Comparison of ENCODE assay signal across 1 cellular context in the genomic region with DNA sequence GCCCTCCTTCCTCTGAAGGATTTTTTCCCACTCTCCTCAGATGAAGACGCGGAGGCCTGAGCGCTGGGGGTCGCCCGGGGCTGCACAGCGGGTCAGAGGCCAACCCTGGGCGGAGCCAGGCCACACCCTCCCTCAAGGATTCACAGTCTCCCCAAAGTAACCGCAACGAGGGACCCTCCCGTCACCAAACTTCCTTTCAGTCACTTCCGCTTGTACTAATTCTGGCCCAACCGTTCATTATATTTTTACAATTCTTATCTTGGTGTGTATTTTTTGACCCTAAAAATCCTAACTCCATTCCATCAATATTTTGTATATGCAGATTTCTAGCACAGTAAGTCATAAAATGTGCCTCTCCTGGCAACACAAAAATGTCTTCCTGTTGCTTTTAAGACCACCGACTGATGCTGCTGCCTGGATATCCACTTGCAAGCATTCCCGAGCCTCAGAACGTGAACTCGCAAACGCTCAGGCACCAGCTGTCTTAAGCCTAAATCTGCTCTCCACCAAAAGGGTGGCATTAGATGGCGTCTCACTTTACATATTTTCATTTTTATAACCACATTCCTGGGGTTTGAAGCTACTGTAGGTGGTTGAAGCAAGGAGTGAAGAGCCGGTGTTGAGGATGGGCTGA.
TF ChIP-seq lines count a peak whose summit lies in the region.

No MANE protein-coding gene starts in this region.

TF ChIP-seq in SK-N-SH, 30 proteins besides CTCF, POLR2A, EP300 and RAD21 (continued from another document):
- TF ChIP-seq, protein P1, sequence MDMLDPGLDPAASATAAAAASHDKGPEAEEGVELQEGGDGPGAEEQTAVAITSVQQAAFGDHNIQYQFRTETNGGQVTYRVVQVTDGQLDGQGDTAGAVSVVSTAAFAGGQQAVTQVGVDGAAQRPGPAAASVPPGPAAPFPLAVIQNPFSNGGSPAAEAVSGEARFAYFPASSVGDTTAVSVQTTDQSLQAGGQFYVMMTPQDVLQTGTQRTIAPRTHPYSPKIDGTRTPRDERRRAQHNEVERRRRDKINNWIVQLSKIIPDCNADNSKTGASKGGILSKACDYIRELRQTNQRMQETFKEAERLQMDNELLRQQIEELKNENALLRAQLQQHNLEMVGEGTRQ (IDR thresholded peaks at IDR 0.05; ENCODE audit: borderline replicate concordance, low read depth, low read length), result no peak
- TF ChIP-seq RFX5 (IDR thresholded peaks at IDR 0.05; ENCODE audit: low read length), result no peak
- no peak for TF ChIP-seq SIN3A (IDR thresholded peaks at IDR 0.05; ENCODE audit: borderline replicate concordance, low read depth, low read length)
- TF ChIP-seq FOSL2 (IDR thresholded peaks at IDR 0.05; ENCODE audit: borderline replicate concordance, low read depth), result no peak
- TF ChIP-seq EZH2phosphoT487 (IDR thresholded peaks at IDR 0.05; ENCODE audit: borderline replicate concordance, low read depth), result no peak
- TF ChIP-seq, protein P2, sequence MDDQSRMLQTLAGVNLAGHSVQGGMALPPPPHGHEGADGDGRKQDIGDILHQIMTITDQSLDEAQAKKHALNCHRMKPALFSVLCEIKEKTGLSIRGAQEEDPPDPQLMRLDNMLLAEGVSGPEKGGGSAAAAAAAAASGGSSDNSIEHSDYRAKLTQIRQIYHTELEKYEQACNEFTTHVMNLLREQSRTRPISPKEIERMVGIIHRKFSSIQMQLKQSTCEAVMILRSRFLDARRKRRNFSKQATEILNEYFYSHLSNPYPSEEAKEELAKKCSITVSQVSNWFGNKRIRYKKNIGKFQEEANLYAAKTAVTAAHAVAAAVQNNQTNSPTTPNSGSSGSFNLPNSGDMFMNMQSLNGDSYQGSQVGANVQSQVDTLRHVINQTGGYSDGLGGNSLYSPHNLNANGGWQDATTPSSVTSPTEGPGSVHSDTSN (IDR thresholded peaks at IDR 0.05), result no peak
